ENCODE assay signal across 21 cellular contexts in the genomic region with DNA sequence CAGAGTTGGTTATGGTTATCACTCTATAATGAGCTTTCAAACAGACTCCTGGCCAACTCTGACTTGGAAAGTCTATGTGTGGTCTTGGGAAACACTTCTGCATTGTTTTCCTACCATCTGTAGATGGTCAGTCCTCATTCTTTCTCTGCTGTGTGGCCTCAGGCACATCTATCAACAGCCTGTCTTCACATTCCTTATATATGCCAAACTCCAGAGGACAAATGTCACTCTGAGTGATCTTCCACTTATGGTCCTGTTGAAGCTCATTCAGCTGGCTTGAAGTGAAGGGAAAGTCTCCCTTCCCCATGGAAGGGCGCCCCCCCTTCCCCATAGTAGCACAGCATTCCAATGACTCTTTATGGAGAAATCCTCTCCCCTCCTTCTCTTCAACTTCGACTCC. TPM values are rescaled to one million over a fixed set of nuclear protein-coding genes. Genes with fewer than 3 reads are reported as not detected.
DNase-seq lines count a peak whose midpoint lies in the region; ATAC-seq, FAIRE-seq and TF ChIP-seq lines count a peak whose summit lies in the region.
"Had no signal": no experiment of that assay in that cellular context is flagged by ENCODE, and none has a peak within 500 bp of the region (broad histone marks: within the 10 kb centered on the region; RNA-seq: fewer than 3 reads in every experiment).

No MANE protein-coding gene starts in this region.

- H3K9me3 ChIP-seq in K562 (replicated peaks; ENCODE audit: control insufficient read depth, insufficient read depth, low read depth, low read length) = no peaks in the 10 kb centered on the region
- H3K9me3 ChIP-seq: gastrocnemius medialis had no signal

- BruUV-seq in K562 (replicated peaks; lab: Mats Ljungman, UMichigan) = no TSS peak

- H2AFZ ChIP-seq in K562 (ENCODE audit: low read depth, low read length) = peak overlapping the region; percentile 53

- peak overlapping the region; percentile 92 for H3K27ac Mint-ChIP-seq in activated T-cell treated with anti-CD3 and anti-CD28 coated beads, Interleukin-2, amount 50 U/mL, for 72 hours
- peak overlapping the region; percentile 97 for H3K27ac Mint-ChIP-seq in stimulated activated naive B cell treated with anti-CD40 and anti-IgM and Interleukin-4, amounts not matched to agents 10 μg/mL and 1 μg/mL and 100 μg/mL, for 72 hours

- H3K27me3 Mint-ChIP-seq in activated T-cell treated with anti-CD3 and anti-CD28 coated beads, Interleukin-2, amount 50 U/mL, for 72 hours (ENCODE audit: low read depth) = no peaks in the 10 kb centered on the region
- H3K27me3 Mint-ChIP-seq in stimulated activated naive B cell treated with anti-CD40 and anti-IgM and Interleukin-4, amounts not matched to agents 10 μg/mL and 1 μg/mL and 100 μg/mL, for 72 hours = no peaks in the 10 kb centered on the region

- no peaks in the 10 kb centered on the region for H3K9me3 Mint-ChIP-seq in activated T-cell treated with anti-CD3 and anti-CD28 coated beads, Interleukin-2, amount 50 U/mL, for 72 hours
- peaks cover under 1 to 4% of the 10 kb centered on the region in 2 donors for H3K9me3 Mint-ChIP-seq in stimulated activated naive B cell treated with anti-CD40 and anti-IgM and Interleukin-4, amounts not matched to agents 10 μg/mL and 1 μg/mL and 100 μg/mL, for 72 hours

- POLR2A ChIA-PET in K562 (lab: Yijun Ruan, JAX) = interaction anchor here (0.8 kb wide), 1 partner anchor 26 kb away, joined by 3 read pairs; no protein-coding TSS in a partner anchor

- no peak for FAIRE-seq in K562 (lab: Jason Lieb, UNC)
- FAIRE-seq: H54, kidney, TTC549 had no signal

- no peaks in the 10 kb centered on the region for H3K36me3 Mint-ChIP-seq in activated T-cell treated with anti-CD3 and anti-CD28 coated beads, Interleukin-2, amount 50 U/mL, for 72 hours (ENCODE audit: insufficient read depth in 2 of 2)
- H3K36me3 Mint-ChIP-seq in stimulated activated naive B cell treated with anti-CD40 and anti-IgM and Interleukin-4, amounts not matched to agents 10 μg/mL and 1 μg/mL and 100 μg/mL, for 72 hours = peaks cover 6 to 15% of the 10 kb centered on the region in 2 donors

- intact Hi-C loops in K562 (cut with micrococcal nuclease) = no loop called here

- H3K36me3 ChIP-seq in K562 (ENCODE audit: control insufficient read depth, insufficient read depth, low read length) = no peaks in the 10 kb centered on the region
- H3K36me3 ChIP-seq: gastrocnemius medialis had no signal

- no peak overlapping the region for H3K4me3 ChIP-seq in K562
- H3K4me3 ChIP-seq: gastrocnemius medialis had no signal

- H3K4me1 ChIP-seq in K562 (replicated peaks in 1 of 2; ENCODE audit: control insufficient read depth in 2 of 2, insufficient read depth in 2 of 2, low read length in 2 of 2) = peaks cover 0 to 15% of the 10 kb centered on the region in 2 experiments; a peak in 3 of 5 replicates
- H3K4me1 ChIP-seq: gastrocnemius medialis had no signal

- H3K9me1 ChIP-seq in K562 (ENCODE audit: control insufficient read depth, insufficient read depth, low read length) = no peaks in the 10 kb centered on the region

- ATAC-seq in activated T-cell treated with anti-CD3 and anti-CD28 coated beads, Interleukin-2, amount 50 U/mL, for 72 hours (replicated peaks in 1 of 2) = no peak
- ATAC-seq in K562 = no peak
- ATAC-seq in stimulated activated naive B cell treated with anti-CD40 and anti-IgM and Interleukin-4, amounts not matched to agents 10 μg/mL and 1 μg/mL and 100 μg/mL, for 72 hours (replicated peaks) = no peak
- no peak for ATAC-seq in HG02571 (IDR thresholded peaks at IDR 0.05; ENCODE audit: unreplicated experiment)
- ATAC-seq: gastrocnemius medialis had no signal

- CTCF ChIA-PET in K562 (lab: Yijun Ruan, JAX; ENCODE audit: low intra/inter-chr PET ratio) = no interaction called here

- no peak for TF ChIP-seq EP300 in K562 (IDR thresholded peaks at IDR 0.05; ENCODE audit: low read length)

- H3K27me3 ChIP-seq in K562 (ENCODE audit: control insufficient read depth in 2 of 2, insufficient read depth in 2 of 2, low read length in 2 of 2) = no peaks in the 10 kb centered on the region
- H3K27me3 ChIP-seq: gastrocnemius medialis had no signal

- H3K27ac ChIP-seq in K562 (ENCODE audit: extremely low read depth, low read depth, low read length) = no peak overlapping the region
- H3K27ac ChIP-seq: C4-2B, epithelial cell of prostate, gastrocnemius medialis had no signal

- no peak for TF ChIP-seq RAD21 in K562 (CRISPR knock-in tag; conservative IDR thresholded peaks at IDR 0.05 in 1 of 2, IDR thresholded peaks at IDR 0.05 in 1 of 2)

- no peak overlapping the region for H3K4me2 ChIP-seq in K562 (ENCODE audit: insufficient read depth, low read length)

- H3K9ac ChIP-seq in K562 (ENCODE audit: insufficient read depth in 1 of 2, low read depth in 2 of 2, low read length in 2 of 2) = no peak overlapping the region

- in situ Hi-C loops in SK-MEL-5 (cut with HindIII; ENCODE audit: low pct_unique_long_range_greater_than_20kb, low sequenced_read_pairs) = no loop called here
- in situ Hi-C loops in K562 (cut with MboI) = no loop called here

- TF ChIP-seq POLR2A in K562 (conservative IDR thresholded peaks at IDR 0.05) = no peak

- H4K20me1 ChIP-seq in K562 (replicated peaks; ENCODE audit: control insufficient read depth, insufficient read depth, low read length) = no peaks in the 10 kb centered on the region

- DNase-seq in activated T-cell treated with anti-CD3 and anti-CD28 coated beads, Interleukin-2, amount 50 U/mL, for 72 hours = no peak
- DNase-seq in activated T-cell treated with anti-CD3 and anti-CD28 coated beads, Interleukin-2, amount 50 U/mL, for 48 hours = no peak
- peak; percentile 6 for DNase-seq in SK-MEL-5 (ENCODE audit: low read depth, low spot score)
- DNase-seq in K562 (ENCODE audit: extremely low read depth in 1 of 4, low spot score in 3 of 4) = no peak
- DNase-seq in stimulated activated naive B cell treated with anti-CD40 and anti-IgM and Interleukin-4, amounts not matched to agents 10 μg/mL and 1 μg/mL and 100 μg/mL, for 72 hours = no peak
- no peak for DNase-seq in occipital lobe (lab: John Stamatoyannopoulos, UW)
- DNase-seq in NAMALWA (ENCODE audit: low spot score) = no peak
- DNase-seq: aorta, gastrocnemius medialis, hypothalamus, kidney, NCI-H1694, NCI-H2171 treated with DMSO at 0.1 percent for 48 hours, NCI-H526, substantia nigra had no signal

- peaks cover 91% of the 10 kb centered on the region for H3K4me1 Mint-ChIP-seq in activated T-cell treated with anti-CD3 and anti-CD28 coated beads, Interleukin-2, amount 50 U/mL, for 72 hours (ENCODE audit: low read depth)
- H3K4me1 Mint-ChIP-seq in stimulated activated naive B cell treated with anti-CD40 and anti-IgM and Interleukin-4, amounts not matched to agents 10 μg/mL and 1 μg/mL and 100 μg/mL, for 72 hours = peaks cover 56 to 90% of the 10 kb centered on the region in 2 donors

- H3K79me2 ChIP-seq in K562 (ENCODE audit: control insufficient read depth, insufficient read depth, low read length) = no peaks in the 10 kb centered on the region

- peak overlapping the region; percentile 60 to 85 for H3K4me3 Mint-ChIP-seq in activated T-cell treated with anti-CD3 and anti-CD28 coated beads, Interleukin-2, amount 50 U/mL, for 72 hours
- peak overlapping the region; percentile 36 to 56 for H3K4me3 Mint-ChIP-seq in stimulated activated naive B cell treated with anti-CD40 and anti-IgM and Interleukin-4, amounts not matched to agents 10 μg/mL and 1 μg/mL and 100 μg/mL, for 72 hours

- no peak for TF ChIP-seq CTCF in K562 (IDR thresholded peaks at IDR 0.05 in 2 of 3, conservative IDR thresholded peaks at IDR 0.05 in 1 of 3; ENCODE audit: insufficient read depth in 2 of 3, low read depth in 1 of 3, low read length in 3 of 3)

- 33% methylated on average over 1 of the region's 2 CpGs for WGBS in K562 (ENCODE audit: insufficient coverage, low coverage, missing lambda C conversion rate)

TF ChIP-seq in K562, 482 proteins besides CTCF, POLR2A, EP300 and RAD21 (continues in another document):
- no peak for TF ChIP-seq WHSC1 (IDR thresholded peaks at IDR 0.05; ENCODE audit: low read length)

RNA-seq across cellular contexts. Expression of a gene that starts 58.7 kb away (rescaled TPM):
- under 1 TPM; 0.28 to 0.55 TPM for total RNA-seq in activated T-cell treated with anti-CD3 and anti-CD28 coated beads, Interleukin-2, amount 50 U/mL, for 72 hours
- total RNA-seq in SK-MEL-5 (2014; rRNA removed; shearing (Covaris generic)) = 1.8 and 2.0 TPM in 2 replicates
- polyA plus RNA-seq in SK-MEL-5 (2015; cell fraction: cytosol; rRNA removed) = 7.3 and 8.9 TPM in 2 replicates
- polyA plus RNA-seq in SK-MEL-5 (2015; cell fraction: nucleus; rRNA removed) = 8.5 and 10.9 TPM in 2 replicates
- total RNA-seq in K562 (2011; cell fraction: chromatin; rRNA removed; ENCODE audit: low replicate concordance) = 3.7 and 6.1 TPM in 2 replicates
- total RNA-seq in K562 (2011; cell fraction: nucleolus; rRNA removed) = 3.4 and 4.8 TPM in 2 replicates
- total RNA-seq in K562 (2011; cell fraction: nucleoplasm; rRNA removed) = 6.5 and 8.4 TPM in 2 replicates
- total RNA-seq in K562 (2014; rRNA removed) (0.82 and 1.1 TPM in 2 replicates), K562 (2014; rRNA removed; fragmentation: Illumina TruSeq; extraction: Trizol) (0.95 and 1.1 TPM in 2 replicates), K562 (2015; rRNA removed; fragmentation: Illumina TruSeq; extraction: Trizol) (0.98 and 1.1 TPM in 2 replicates), K562 (2021) (3.4 and 3.8 TPM in 2 replicates), occipital lobe (12.5 TPM)
- polyA plus RNA-seq in K562 (2011; rRNA removed) (4.0 and 4.4 TPM in 2 replicates), K562 (2014; fragmentation: Illumina TruSeq; extraction: Trizol) (3.5 TPM in 2 replicates), K562 (2014; fragmentation: Nextera tagmentation; extraction: Ambion mirVana) (under 1 TPM; 0.28 to 0.42 TPM), K562 (2014; rRNA removed) (3.7 and 3.9 TPM in 2 replicates)
- 6.2 and 6.4 TPM in 2 replicates for polyA plus RNA-seq in K562 (2011; cell fraction: cytosol; rRNA removed)
- 7.2 and 10.3 TPM in 2 replicates for polyA plus RNA-seq in K562 (2011; cell fraction: nucleus; rRNA removed)
- 2.0 and 3.4 TPM in 2 replicates for polyA plus RNA-seq in K562 (2012)
- polyA minus RNA-seq in K562 (2011; rRNA and poly(A)+ RNA removed) = 2.5 and 3.3 TPM in 2 replicates
- 1.5 and 2.5 TPM in 2 replicates for polyA minus RNA-seq in K562 (2011; cell fraction: cytosol; rRNA and poly(A)+ RNA removed)
- 1.1 and 1.3 TPM in 2 replicates for polyA minus RNA-seq in K562 (2011; cell fraction: nucleus; rRNA and poly(A)+ RNA removed)
- total RNA-seq: lung microvascular endothelial cell had no signal
